In the genomic region with DNA sequence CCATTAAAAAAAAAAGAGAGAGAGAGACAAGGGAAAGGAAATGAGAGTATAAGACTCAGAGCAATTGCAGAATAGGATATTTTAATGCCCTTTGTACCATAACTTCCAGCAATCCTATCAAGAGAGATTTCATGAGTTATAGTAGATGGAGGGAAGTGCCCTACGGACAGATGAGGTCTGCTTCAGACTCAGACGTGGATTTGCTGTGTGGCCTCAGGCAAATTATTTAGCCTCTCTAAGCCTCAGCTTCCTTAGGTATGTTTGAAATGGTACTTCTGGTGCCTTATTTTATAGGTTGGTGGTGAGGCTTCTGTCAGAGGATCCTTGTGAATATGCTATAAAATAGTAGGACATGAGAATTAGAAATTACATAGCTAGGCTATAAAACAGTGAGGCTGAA, we compare ENCODE assay signal across 18 cellular contexts.
A peak's percentile ranks its signal among the peaks of the same experiment; 100 is the strongest.
DNase-seq lines count a peak whose midpoint lies in the region; ATAC-seq and TF ChIP-seq lines count a peak whose summit lies in the region.
"Had no signal": no experiment of that assay in that cellular context is flagged by ENCODE, and none has a peak within 500 bp of the region (broad histone marks: within the 10 kb centered on the region; RNA-seq: fewer than 3 reads in every experiment).

No MANE protein-coding gene starts in this region.

- no peak overlapping the region for H3K4me2 ChIP-seq in mesendoderm (ENCODE audit: low read length)
- H3K4me2 ChIP-seq: BLaER1 had no signal

- H3K4me3 ChIP-seq in mesendoderm (ENCODE audit: low read length), result no peak overlapping the region
- H3K4me3 ChIP-seq in colonic mucosa, result no peak overlapping the region
- H3K4me3 ChIP-seq: BLaER1, GM12878 had no signal

- H3K79me2 ChIP-seq in mesendoderm (ENCODE audit: control insufficient read depth, insufficient read depth, low read length), result no peaks in the 10 kb centered on the region

- no peaks in the 10 kb centered on the region for H3K27me3 Mint-ChIP-seq in activated naive CD8-positive, alpha-beta T cell treated with anti-CD3 and anti-CD28 coated beads, Interleukin-2, amount 50 U/mL, for 24 hours
- H3K27me3 Mint-ChIP-seq: CD4-positive, CD25-positive, alpha-beta regulatory T cell; CD8-positive, alpha-beta memory T cell had no signal

- H3K23ac ChIP-seq in mesendoderm (ENCODE audit: low read length), result no peak overlapping the region

- H2BK5ac ChIP-seq in mesendoderm (ENCODE audit: low read length), result no peak overlapping the region

- no peaks in the 10 kb centered on the region for H3K4me1 ChIP-seq in mesendoderm (ENCODE audit: control insufficient read depth, low read depth, low read length)
- no peaks in the 10 kb centered on the region for H3K4me1 ChIP-seq in colonic mucosa
- H3K4me1 ChIP-seq: BE2C, BLaER1 had no signal

- H4K5ac ChIP-seq in mesendoderm (ENCODE audit: low read length), result no peak overlapping the region

- no peaks in the 10 kb centered on the region for H3K9me3 ChIP-seq in colonic mucosa
- H3K9me3 ChIP-seq: BE2C had no signal

- no CpG with 5 or more reads among the region's 2 CpGs for WGBS in mesendoderm (ENCODE audit: extremely low coverage, insufficient coverage, low lambda C conversion rate)

- H2BK120ac ChIP-seq in mesendoderm (ENCODE audit: low read depth, low read length), result no peak overlapping the region

- no peaks in the 10 kb centered on the region for H3K36me3 Mint-ChIP-seq in activated naive CD8-positive, alpha-beta T cell treated with anti-CD3 and anti-CD28 coated beads, Interleukin-2, amount 50 U/mL, for 24 hours (ENCODE audit: low read depth)
- H3K36me3 Mint-ChIP-seq: CD14-positive monocyte; CD4-positive, alpha-beta memory T cell; CD4-positive, CD25-positive, alpha-beta regulatory T cell; CD8-positive, alpha-beta memory T cell had no signal

- peaks cover 16% of the 10 kb centered on the region for H3K9me3 Mint-ChIP-seq in activated naive CD8-positive, alpha-beta T cell treated with anti-CD3 and anti-CD28 coated beads, Interleukin-2, amount 50 U/mL, for 24 hours

- H3K56ac ChIP-seq in mesendoderm (ENCODE audit: low read length), result no peak overlapping the region

- no peak overlapping the region for H2BK15ac ChIP-seq in mesendoderm (replicated peaks; ENCODE audit: low read depth)

- no peak overlapping the region for H3K18ac ChIP-seq in mesendoderm (ENCODE audit: low read length)

- H3K9ac ChIP-seq in mesendoderm (ENCODE audit: low read length) (no peak overlapping the region), colonic mucosa (ENCODE audit: low read depth in 2 of 2, low read length in 2 of 2) (no peak overlapping the region)
- H3K9ac ChIP-seq: BLaER1 had no signal

- intact Hi-C loops in colonic mucosa (cut with DNase I) (no loop called here), left cardiac atrium (cut with DNase I) (no loop called here)

- no peak overlapping the region for H2AK5ac ChIP-seq in mesendoderm (ENCODE audit: low read length)

- H3K27me3 ChIP-seq in mesendoderm (ENCODE audit: insufficient read depth, low read length, poor library complexity) (no peaks in the 10 kb centered on the region), colonic mucosa (no peaks in the 10 kb centered on the region)
- H3K27me3 ChIP-seq: BE2C, BLaER1 had no signal

- no peaks in the 10 kb centered on the region for H3K79me1 ChIP-seq in mesendoderm (ENCODE audit: low read length)

- H3K36me3 ChIP-seq in mesendoderm (ENCODE audit: control insufficient read depth, insufficient read depth, low read length), result no peaks in the 10 kb centered on the region
- H3K36me3 ChIP-seq in colonic mucosa, result no peaks in the 10 kb centered on the region
- H3K36me3 ChIP-seq: BE2C, BLaER1 had no signal

- H3K4ac ChIP-seq in mesendoderm (ENCODE audit: low read depth, low read length), result no peak overlapping the region

- no peak overlapping the region for H3K27ac Mint-ChIP-seq in activated naive CD8-positive, alpha-beta T cell treated with anti-CD3 and anti-CD28 coated beads, Interleukin-2, amount 50 U/mL, for 24 hours
- H3K27ac Mint-ChIP-seq: CD14-positive monocyte; CD4-positive, alpha-beta memory T cell; CD4-positive, CD25-positive, alpha-beta regulatory T cell; CD8-positive, alpha-beta memory T cell had no signal

- H3K4me3 Mint-ChIP-seq in activated naive CD8-positive, alpha-beta T cell treated with anti-CD3 and anti-CD28 coated beads, Interleukin-2, amount 50 U/mL, for 24 hours, result no peak overlapping the region
- H3K4me3 Mint-ChIP-seq: CD14-positive monocyte; CD4-positive, alpha-beta memory T cell; CD4-positive, CD25-positive, alpha-beta regulatory T cell; CD8-positive, alpha-beta memory T cell had no signal

- DNase-seq in ELF-1 (ENCODE audit: low read depth, low spot score) (peak; percentile 15), mesendoderm (peak; percentile 27), colonic mucosa (no peak), left cardiac atrium (no peak)
- no peak for DNase-seq in activated naive CD8-positive, alpha-beta T cell treated with anti-CD3 and anti-CD28 coated beads, Interleukin-2, amount 50 U/mL, for 24 hours
- DNase-seq: 8988T; ACHN; BE2C; C1 segment of cervical spinal cord; CD4-positive, alpha-beta memory T cell; CD4-positive, CD25-positive, alpha-beta regulatory T cell; CD8-positive, alpha-beta memory T cell; COR-L47; DMS79 treated with DMSO at 0.1 percent for 48 hours; GDM1 had no signal

- no peak for TF ChIP-seq CTCF in colonic mucosa (IDR thresholded peaks at IDR 0.05)

- H3K4me1 Mint-ChIP-seq in activated naive CD8-positive, alpha-beta T cell treated with anti-CD3 and anti-CD28 coated beads, Interleukin-2, amount 50 U/mL, for 24 hours, result no peaks in the 10 kb centered on the region
- H3K4me1 Mint-ChIP-seq: CD14-positive monocyte; CD4-positive, alpha-beta memory T cell; CD4-positive, CD25-positive, alpha-beta regulatory T cell; CD8-positive, alpha-beta memory T cell had no signal

- no peak for ATAC-seq in left cardiac atrium
- ATAC-seq in activated naive CD8-positive, alpha-beta T cell treated with anti-CD3 and anti-CD28 coated beads, Interleukin-2, amount 50 U/mL, for 24 hours, result no peak
- ATAC-seq: GM12878 had no signal

- no peak overlapping the region for H4K8ac ChIP-seq in mesendoderm (ENCODE audit: low read depth, low read length)

- H3K27ac ChIP-seq in mesendoderm (ENCODE audit: low read depth, low read length) (no peak overlapping the region), colonic mucosa (no peak overlapping the region)
- H3K27ac ChIP-seq: BLaER1 had no signal

Comparison
In these comparisons a context has a peak if more than half of its experiments do, and no peak if none do; other contexts are left out.
1. DNase-seq: peak in ELF-1 (single experiment) and mesendoderm (single experiment); none in colonic mucosa (single experiment), left cardiac atrium (single experiment) and activated naive CD8-positive, alpha-beta T cell treated with anti-CD3 and anti-CD28 coated beads, Interleukin-2, amount 50 U/mL, for 24 hours (single experiment).